34 cellular contexts compared by ENCODE assay signal in genomic region chr10:67650558-67650957, GRCh38. TPM values are rescaled to one million over a fixed set of nuclear protein-coding genes. Genes with fewer than 3 reads are reported as not detected.
"Had no signal": no experiment of that assay in that cellular context is flagged by ENCODE, and none has a peak within 500 bp of the region (broad histone marks: within the 10 kb centered on the region; RNA-seq: fewer than 3 reads in every experiment).

No MANE protein-coding gene starts in this region.

- H3K4me3 ChIP-seq: adrenal gland, ascending aorta, body of pancreas, breast epithelium, cardiac muscle cell had no signal

- ATAC-seq: activated naive CD4-positive, alpha-beta T cell treated with anti-CD3 and anti-CD28 coated beads, Interleukin-2, amount 50 U/mL, for 72 hours; activated naive CD8-positive, alpha-beta T cell treated with anti-CD3 and anti-CD28 coated beads, Interleukin-2, amount 50 U/mL, for 24 hours; activated T-cell treated with anti-CD3 and anti-CD28 coated beads, Interleukin-2, amount 50 U/mL, for 4 hours; activated T-cell treated with anti-CD3 and anti-CD28 coated beads, Interleukin-2, amount 50 U/mL, for 72 hours; activated T-helper 17 cell treated with anti-CD3 and anti-CD28 coated beads, Interleukin-2, amount 50 U/mL, for 72 hours; body of pancreas had no signal

- H3K36me3 ChIP-seq: adrenal gland, ascending aorta, brain microvascular endothelial cell, breast epithelium, cardiac muscle cell had no signal

- H3K9me3 ChIP-seq: adrenal gland, ascending aorta, body of pancreas, breast epithelium had no signal

- H3K27me3 ChIP-seq: adrenal gland, ascending aorta, body of pancreas, brain microvascular endothelial cell, breast epithelium, cardiac muscle cell had no signal

- H3K4me1 ChIP-seq: adrenal gland, ascending aorta, body of pancreas, breast epithelium had no signal

- H3K27ac ChIP-seq: adrenal gland, ascending aorta, body of pancreas, brain microvascular endothelial cell, breast epithelium, cardiac muscle cell had no signal

- DNase-seq: activated effector memory CD4-positive, alpha-beta T cell treated with anti-CD3 and anti-CD28 coated beads, Interleukin-2, amount 50 U/mL, for 16 hours; activated effector memory CD4-positive, alpha-beta T cell treated with Interleukin-2 at 50 U/mL for 16 hours; activated gamma-delta T cell; activated gamma-delta T cell treated with Interleukin-2 at 50 U/mL for 16 hours; activated naive CD4-positive, alpha-beta T cell; activated naive CD4-positive, alpha-beta T cell treated with anti-CD3 and anti-CD28 coated beads for 36 hours; activated naive CD4-positive, alpha-beta T cell treated with anti-CD3 and anti-CD28 coated beads, Interleukin-2, amount 10 ng/mL, durations not matched to agents 7 days and 5 days; activated naive CD4-positive, alpha-beta T cell treated with anti-CD3 and anti-CD28 coated beads, Interleukin-2, amount 50 U/mL, for 16 hours; activated naive CD4-positive, alpha-beta T cell treated with Interleukin-2 at 50 U/mL for 16 hours; activated naive CD8-positive, alpha-beta T cell treated with anti-CD3 and anti-CD28 coated beads for 36 hours; activated naive CD8-positive, alpha-beta T cell treated with anti-CD3 and anti-CD28 coated beads, Interleukin-2, amount 10 ng/mL, durations not matched to agents 7 days and 5 days; activated naive CD8-positive, alpha-beta T cell treated with anti-CD3 and anti-CD28 coated beads, Interleukin-2, amount 50 U/mL, for 24 hours; activated T-cell treated with anti-CD3 and anti-CD28 coated beads, Interleukin-2, amount 50 U/mL, for 1 hour; activated T-cell treated with anti-CD3 and anti-CD28 coated beads, Interleukin-2, amount 50 U/mL, for 24 hours; activated T-cell treated with anti-CD3 and anti-CD28 coated beads, Interleukin-2, amount 50 U/mL, for 4 hours; activated T-cell treated with anti-CD3 and anti-CD28 coated beads, Interleukin-2, amount 50 U/mL, for 48 hours; activated T-cell treated with anti-CD3 and anti-CD28 coated beads, Interleukin-2, amount 50 U/mL, for 72 hours; adrenal gland; amniotic stem cell; amygdala; anterior cingulate cortex; aorta; body of pancreas; brain microvascular endothelial cell; central memory CD4-positive, alpha-beta T cell; cerebellar nuclear complex had no signal

RNA-seq across cellular contexts. Expression of gene CTNNA3, which starts 45.4 kb away (rescaled TPM):
- total RNA-seq: activated naive CD4-positive, alpha-beta T cell treated with anti-CD3 and anti-CD28 coated beads for 36 hours; activated naive CD8-positive, alpha-beta T cell treated with anti-CD3 and anti-CD28 coated beads for 36 hours; activated T-cell treated with anti-CD3 and anti-CD28 coated beads, Interleukin-2, amount 50 U/mL, for 4 hours; activated T-helper 1 cell treated with anti-CD3 and anti-CD28 coated beads, Interleukin-12 subunit alpha, Interleukin-12 subunit beta, Interleukin-2, Interleukin-4 antibody, amounts not matched to agents 30 ng/mL and 10 ng/mL and 1 ng/mL, durations not matched to agents 14 hours and 24 hours and 36 hours; activated T-helper 2 cell treated with anti-CD3 and anti-CD28 coated beads, Interferon-gamma antibody, Interleukin-2, Interleukin-4, amounts not matched to agents 10 μg/mL and 5 μg/mL and 100 μg/mL, durations not matched to agents 14 hours and 24 hours and 36 hours; bronchial epithelial cell had no signal
